21 cellular contexts compared by ENCODE assay signal in the genomic region with DNA sequence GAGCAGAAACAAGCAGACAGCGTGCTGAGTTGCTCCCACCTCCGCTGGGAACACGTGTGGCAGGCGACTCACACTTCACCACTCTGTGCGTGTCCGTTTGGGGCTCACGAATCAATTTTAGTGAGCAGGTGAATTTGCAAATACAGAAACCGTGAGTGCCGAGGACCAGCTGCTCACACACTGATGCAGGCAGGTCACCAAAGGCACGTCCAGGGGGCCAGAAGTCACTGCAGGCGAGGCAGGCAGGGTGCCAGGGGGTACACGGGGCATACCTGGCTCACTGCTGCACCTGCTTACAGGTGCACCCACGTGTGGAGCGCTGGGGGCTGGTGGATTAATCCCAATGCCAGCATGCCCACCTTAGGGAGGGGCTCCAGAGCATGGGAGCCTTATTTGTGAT.
"Had no signal": no experiment of that assay in that cellular context is flagged by ENCODE, and none has a peak within 500 bp of the region (broad histone marks: within the 10 kb centered on the region; RNA-seq: fewer than 3 reads in every experiment).

No MANE protein-coding gene starts in this region.

- H3K27ac Mint-ChIP-seq: activated CD8-positive, alpha-beta memory T cell treated with anti-CD3 and anti-CD28 coated beads, Interleukin-2, amount 10 ng/mL, durations not matched to agents 7 days and 5 days; activated CD8-positive, alpha-beta T cell treated with anti-CD3 and anti-CD28 coated beads, Interleukin-2, amount 10 ng/mL, durations not matched to agents 7 days and 5 days; activated T-helper 1 cell treated with anti-CD3 and anti-CD28 coated beads, Interleukin-12 subunit alpha, Interleukin-12 subunit beta, Interleukin-2, Interleukin-4 antibody, amounts not matched to agents 30 ng/mL and 10 ng/mL and 1 ng/mL, durations not matched to agents 14 hours and 24 hours and 36 hours; dendritic cell treated with granulocyte-macrophage colony-stimulating factor and Interleukin-4, amounts not matched to agents 40 ng/mL and 50 ng/mL, for 4 days had no signal

- H3K9me3 ChIP-seq: esophagus squamous epithelium, heart right ventricle, pancreas, psoas muscle, testis, transverse colon had no signal

- ATAC-seq: activated CD8-positive, alpha-beta memory T cell treated with anti-CD3 and anti-CD28 coated beads, Interleukin-2, amount 10 ng/mL, durations not matched to agents 7 days and 5 days; activated CD8-positive, alpha-beta T cell treated with anti-CD3 and anti-CD28 coated beads, Interleukin-2, amount 10 ng/mL, durations not matched to agents 7 days and 5 days; heart right ventricle; left ventricle myocardium superior; naive thymus-derived CD4-positive, alpha-beta T cell; pancreas; psoas muscle had no signal

- H3K4me3 ChIP-seq: esophagus squamous epithelium, heart right ventricle, pancreas, psoas muscle, testis, transverse colon had no signal

- H3K27ac ChIP-seq: esophagus squamous epithelium, heart right ventricle, pancreas, psoas muscle, testis, transverse colon had no signal

- H3K4me1 Mint-ChIP-seq: activated CD8-positive, alpha-beta memory T cell treated with anti-CD3 and anti-CD28 coated beads, Interleukin-2, amount 10 ng/mL, durations not matched to agents 7 days and 5 days; naive thymus-derived CD4-positive, alpha-beta T cell had no signal

- H3K27me3 ChIP-seq: esophagus squamous epithelium, heart right ventricle, pancreas, testis, transverse colon had no signal

- DNase-seq: activated CD8-positive, alpha-beta memory T cell treated with anti-CD3 and anti-CD28 coated beads, Interleukin-2, amount 10 ng/mL, durations not matched to agents 7 days and 5 days; activated CD8-positive, alpha-beta T cell treated with anti-CD3 and anti-CD28 coated beads, Interleukin-2, amount 10 ng/mL, durations not matched to agents 7 days and 5 days; activated gamma-delta T cell treated with Interleukin-2 at 50 U/mL for 16 hours; activated naive CD4-positive, alpha-beta T cell treated with anti-CD3 and anti-CD28 coated beads, Interleukin-2, amount 50 U/mL, for 16 hours; activated T-cell treated with anti-CD3 and anti-CD28 coated beads for 4 hours; amniotic stem cell; central memory CD4-positive, alpha-beta T cell; esophagus squamous epithelium; foreskin melanocyte; heart right ventricle; left ventricle myocardium superior; midbrain; naive thymus-derived CD4-positive, alpha-beta T cell; psoas muscle; stimulated activated naive CD4-positive, alpha-beta T cell treated with Interleukin-2 at 50 U/mL for 16 hours; T-helper 2 cell; testis; transverse colon had no signal

- H3K4me3 Mint-ChIP-seq: activated CD8-positive, alpha-beta memory T cell treated with anti-CD3 and anti-CD28 coated beads, Interleukin-2, amount 10 ng/mL, durations not matched to agents 7 days and 5 days; activated CD8-positive, alpha-beta T cell treated with anti-CD3 and anti-CD28 coated beads, Interleukin-2, amount 10 ng/mL, durations not matched to agents 7 days and 5 days; activated T-helper 1 cell treated with anti-CD3 and anti-CD28 coated beads, Interleukin-12 subunit alpha, Interleukin-12 subunit beta, Interleukin-2, Interleukin-4 antibody, amounts not matched to agents 30 ng/mL and 10 ng/mL and 1 ng/mL, durations not matched to agents 14 hours and 24 hours and 36 hours; dendritic cell treated with granulocyte-macrophage colony-stimulating factor and Interleukin-4, amounts not matched to agents 40 ng/mL and 50 ng/mL, for 4 days; naive thymus-derived CD4-positive, alpha-beta T cell had no signal

- H3K36me3 ChIP-seq: pancreas, transverse colon had no signal

- H3K4me1 ChIP-seq: esophagus squamous epithelium, heart right ventricle, pancreas, psoas muscle, testis, transverse colon had no signal

- H3K36me3 Mint-ChIP-seq: activated CD8-positive, alpha-beta memory T cell treated with anti-CD3 and anti-CD28 coated beads, Interleukin-2, amount 10 ng/mL, durations not matched to agents 7 days and 5 days; naive thymus-derived CD4-positive, alpha-beta T cell had no signal

- H3K27me3 Mint-ChIP-seq: activated CD8-positive, alpha-beta memory T cell treated with anti-CD3 and anti-CD28 coated beads, Interleukin-2, amount 10 ng/mL, durations not matched to agents 7 days and 5 days; dendritic cell treated with granulocyte-macrophage colony-stimulating factor and Interleukin-4, amounts not matched to agents 40 ng/mL and 50 ng/mL, for 4 days had no signal
